ENCODE assay signal across 36 cellular contexts in the genomic region with DNA sequence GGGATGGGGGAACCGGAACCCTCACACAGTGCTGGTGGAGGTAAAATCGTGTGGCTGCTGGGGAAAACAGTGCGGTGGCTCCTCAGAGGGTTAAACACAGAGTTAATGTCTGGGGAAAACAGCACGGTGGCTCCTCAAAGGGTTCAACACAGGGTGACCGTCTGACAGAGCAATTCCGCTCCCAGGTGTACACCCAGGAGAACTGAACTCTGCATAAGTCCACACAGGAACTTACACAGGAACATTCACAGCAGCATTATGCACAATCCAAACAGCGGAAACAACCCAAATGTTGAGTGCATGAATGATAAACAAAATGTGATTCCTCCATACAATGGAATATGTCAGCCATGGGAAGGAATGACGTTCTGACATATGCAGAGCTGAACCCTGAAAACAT.
"Had no signal": no experiment of that assay in that cellular context is flagged by ENCODE, and none has a peak within 500 bp of the region (broad histone marks: within the 10 kb centered on the region; RNA-seq: fewer than 3 reads in every experiment).

No MANE protein-coding gene starts in this region.

- H3K9me3 ChIP-seq: adrenal gland, ascending aorta had no signal

- H3K4me1 Mint-ChIP-seq: activated B cell treated with CpG ODN at 0.5 μM for 24 hours; activated naive CD8-positive, alpha-beta T cell treated with anti-CD3 and anti-CD28 coated beads for 36 hours; brain; central memory CD8-positive, alpha-beta T cell had no signal

- H3K4me3 Mint-ChIP-seq: activated B cell treated with CpG ODN at 0.5 μM for 24 hours; activated CD4-positive, alpha-beta memory T cell treated with anti-CD3 and anti-CD28 coated beads for 36 hours; activated CD4-positive, alpha-beta T cell treated with anti-CD3 and anti-CD28 coated beads, Interleukin-2, amount 10 ng/mL, durations not matched to agents 24 days and 14 days; activated naive CD4-positive, alpha-beta T cell treated with anti-CD3 and anti-CD28 coated beads for 36 hours; activated naive CD8-positive, alpha-beta T cell treated with anti-CD3 and anti-CD28 coated beads for 36 hours; activated T-cell treated with anti-CD3 and anti-CD28 coated beads, Interleukin-2, amount 50 U/mL, for 4 hours; activated T-cell treated with anti-CD3 and anti-CD28 coated beads, Interleukin-2, amount 50 U/mL, for 72 hours; activated T-helper 1 cell treated with anti-CD3 and anti-CD28 coated beads, Interleukin-12 subunit alpha, Interleukin-12 subunit beta, Interleukin-2, Interleukin-4 antibody, amounts not matched to agents 30 ng/mL and 10 ng/mL and 1 ng/mL, durations not matched to agents 14 hours and 24 hours and 36 hours; activated T-helper 17 cell treated with anti-CD3 and anti-CD28 coated beads, Interleukin-2, amount 50 U/mL, for 72 hours; brain; central memory CD8-positive, alpha-beta T cell; T-helper 1 cell treated with Interleukin-12 subunit alpha and Interleukin-12 subunit beta and Interleukin-4 antibody, amounts not matched to agents 30 μg/mL and 1 μg/mL, for 36 hours; T-helper 2 cell treated with Interferon-gamma antibody and Interleukin-4, amounts not matched to agents 5 μg/mL and 100 μg/mL, for 36 hours had no signal

- H3K4me3 ChIP-seq: adrenal gland, ascending aorta, cardiac muscle cell had no signal

- ATAC-seq: activated naive CD4-positive, alpha-beta T cell treated with anti-CD3 and anti-CD28 coated beads, Interleukin-2, amount 50 U/mL, for 72 hours; activated T-cell treated with anti-CD3 and anti-CD28 coated beads, Interleukin-2, amount 50 U/mL, for 4 hours; activated T-cell treated with anti-CD3 and anti-CD28 coated beads, Interleukin-2, amount 50 U/mL, for 72 hours; activated T-helper 17 cell treated with anti-CD3 and anti-CD28 coated beads, Interleukin-2, amount 50 U/mL, for 72 hours had no signal

- H3K27ac Mint-ChIP-seq: activated B cell treated with CpG ODN at 0.5 μM for 24 hours; activated CD4-positive, alpha-beta memory T cell treated with anti-CD3 and anti-CD28 coated beads for 36 hours; activated CD4-positive, alpha-beta T cell treated with anti-CD3 and anti-CD28 coated beads, Interleukin-2, amount 10 ng/mL, durations not matched to agents 24 days and 14 days; activated naive CD4-positive, alpha-beta T cell treated with anti-CD3 and anti-CD28 coated beads for 36 hours; activated naive CD4-positive, alpha-beta T cell treated with anti-CD3 and anti-CD28 coated beads, Interleukin-2, amount 50 U/mL, for 72 hours; activated naive CD8-positive, alpha-beta T cell treated with anti-CD3 and anti-CD28 coated beads for 36 hours; activated T-cell treated with anti-CD3 and anti-CD28 coated beads, Interleukin-2, amount 50 U/mL, for 72 hours; activated T-helper 1 cell treated with anti-CD3 and anti-CD28 coated beads, Interleukin-12 subunit alpha, Interleukin-12 subunit beta, Interleukin-2, Interleukin-4 antibody, amounts not matched to agents 30 ng/mL and 10 ng/mL and 1 ng/mL, durations not matched to agents 14 hours and 24 hours and 36 hours; activated T-helper 17 cell treated with anti-CD3 and anti-CD28 coated beads, Interleukin-2, amount 50 U/mL, for 72 hours; brain; T-helper 1 cell treated with Interleukin-12 subunit alpha and Interleukin-12 subunit beta and Interleukin-4 antibody, amounts not matched to agents 30 μg/mL and 1 μg/mL, for 36 hours; T-helper 2 cell treated with Interferon-gamma antibody and Interleukin-4, amounts not matched to agents 5 μg/mL and 100 μg/mL, for 36 hours had no signal

- H3K27me3 Mint-ChIP-seq: activated B cell treated with CpG ODN at 0.5 μM for 24 hours; activated CD4-positive, alpha-beta memory T cell treated with anti-CD3 and anti-CD28 coated beads for 36 hours; activated CD4-positive, alpha-beta T cell treated with anti-CD3 and anti-CD28 coated beads, Interleukin-2, amount 10 ng/mL, durations not matched to agents 24 days and 14 days; activated naive CD8-positive, alpha-beta T cell treated with anti-CD3 and anti-CD28 coated beads for 36 hours; activated T-helper 17 cell treated with anti-CD3 and anti-CD28 coated beads, Interleukin-2, amount 50 U/mL, for 72 hours; brain; central memory CD8-positive, alpha-beta T cell had no signal

- DNase-seq: activated B cell treated with CpG ODN at 0.5 μM for 24 hours; activated CD4-positive, alpha-beta memory T cell treated with anti-CD3 and anti-CD28 coated beads for 36 hours; activated CD4-positive, alpha-beta T cell treated with anti-CD3 and anti-CD28 coated beads for 4 hours; activated CD4-positive, alpha-beta T cell treated with anti-CD3 and anti-CD28 coated beads, Interleukin-2, amount 10 ng/mL, durations not matched to agents 24 days and 14 days; activated CD4-positive, alpha-beta T cell treated with anti-CD3 and anti-CD28 coated beads, Interleukin-2, amount 50 U/mL, for 1 hour; activated CD4-positive, alpha-beta T cell treated with anti-CD3 and anti-CD28 coated beads, Interleukin-2, amount 50 U/mL, for 4 hours; activated CD4-positive, CD25-positive, alpha-beta regulatory T cell treated with anti-CD3 and anti-CD28 coated beads, Interleukin-2, amount 50 U/mL, for 72 hours; activated CD8-positive, alpha-beta memory T cell treated with anti-CD3 and anti-CD28 coated beads, Interleukin-2, amount 50 U/mL, for 4 hours; activated effector memory CD4-positive, alpha-beta T cell treated with anti-CD3 and anti-CD28 coated beads, Interleukin-2, amount 50 U/mL, for 16 hours; activated gamma-delta T cell treated with Interleukin-2 at 50 U/mL for 16 hours; activated naive CD4-positive, alpha-beta T cell; activated naive CD4-positive, alpha-beta T cell treated with anti-CD3 and anti-CD28 coated beads for 36 hours; activated naive CD4-positive, alpha-beta T cell treated with anti-CD3 and anti-CD28 coated beads, Interleukin-2, amount 50 U/mL, for 16 hours; activated naive CD8-positive, alpha-beta T cell treated with anti-CD3 and anti-CD28 coated beads for 36 hours; activated T-cell treated with anti-CD3 and anti-CD28 coated beads for 4 hours; activated T-cell treated with anti-CD3 and anti-CD28 coated beads, Interleukin-2, amount 50 U/mL, for 1 hour; activated T-cell treated with anti-CD3 and anti-CD28 coated beads, Interleukin-2, amount 50 U/mL, for 4 hours; activated T-cell treated with anti-CD3 and anti-CD28 coated beads, Interleukin-2, amount 50 U/mL, for 72 hours; adrenal gland; amniotic stem cell; anterior cingulate cortex; caudate nucleus; cerebellar nuclear complex; T-helper 1 cell; T-helper 2 cell; T-helper 9 cell had no signal

- H3K9me3 Mint-ChIP-seq: activated B cell treated with CpG ODN at 0.5 μM for 24 hours; activated CD4-positive, alpha-beta memory T cell treated with anti-CD3 and anti-CD28 coated beads for 36 hours; activated CD4-positive, alpha-beta T cell treated with anti-CD3 and anti-CD28 coated beads, Interleukin-2, amount 10 ng/mL, durations not matched to agents 24 days and 14 days; activated naive CD4-positive, alpha-beta T cell treated with anti-CD3 and anti-CD28 coated beads for 36 hours; activated naive CD4-positive, alpha-beta T cell treated with anti-CD3 and anti-CD28 coated beads, Interleukin-2, amount 50 U/mL, for 72 hours; activated naive CD8-positive, alpha-beta T cell treated with anti-CD3 and anti-CD28 coated beads for 36 hours; activated T-cell treated with anti-CD3 and anti-CD28 coated beads, Interleukin-2, amount 50 U/mL, for 4 hours; activated T-cell treated with anti-CD3 and anti-CD28 coated beads, Interleukin-2, amount 50 U/mL, for 72 hours; activated T-helper 1 cell treated with anti-CD3 and anti-CD28 coated beads, Interleukin-12 subunit alpha, Interleukin-12 subunit beta, Interleukin-2, Interleukin-4 antibody, amounts not matched to agents 30 ng/mL and 10 ng/mL and 1 ng/mL, durations not matched to agents 14 hours and 24 hours and 36 hours; activated T-helper 17 cell treated with anti-CD3 and anti-CD28 coated beads, Interleukin-2, amount 50 U/mL, for 72 hours; brain; central memory CD8-positive, alpha-beta T cell; T-helper 1 cell treated with Interleukin-12 subunit alpha and Interleukin-12 subunit beta and Interleukin-4 antibody, amounts not matched to agents 30 μg/mL and 1 μg/mL, for 36 hours; T-helper 2 cell treated with Interferon-gamma antibody and Interleukin-4, amounts not matched to agents 5 μg/mL and 100 μg/mL, for 36 hours had no signal

- H3K27me3 ChIP-seq: adrenal gland, ascending aorta, cardiac muscle cell had no signal

- H3K27ac ChIP-seq: adrenal gland, ascending aorta, cardiac muscle cell, VCaP had no signal

- H3K4me1 ChIP-seq: adrenal gland, ascending aorta had no signal
